Comparison of ENCODE assay signal across 8 cellular contexts in the genomic region with DNA sequence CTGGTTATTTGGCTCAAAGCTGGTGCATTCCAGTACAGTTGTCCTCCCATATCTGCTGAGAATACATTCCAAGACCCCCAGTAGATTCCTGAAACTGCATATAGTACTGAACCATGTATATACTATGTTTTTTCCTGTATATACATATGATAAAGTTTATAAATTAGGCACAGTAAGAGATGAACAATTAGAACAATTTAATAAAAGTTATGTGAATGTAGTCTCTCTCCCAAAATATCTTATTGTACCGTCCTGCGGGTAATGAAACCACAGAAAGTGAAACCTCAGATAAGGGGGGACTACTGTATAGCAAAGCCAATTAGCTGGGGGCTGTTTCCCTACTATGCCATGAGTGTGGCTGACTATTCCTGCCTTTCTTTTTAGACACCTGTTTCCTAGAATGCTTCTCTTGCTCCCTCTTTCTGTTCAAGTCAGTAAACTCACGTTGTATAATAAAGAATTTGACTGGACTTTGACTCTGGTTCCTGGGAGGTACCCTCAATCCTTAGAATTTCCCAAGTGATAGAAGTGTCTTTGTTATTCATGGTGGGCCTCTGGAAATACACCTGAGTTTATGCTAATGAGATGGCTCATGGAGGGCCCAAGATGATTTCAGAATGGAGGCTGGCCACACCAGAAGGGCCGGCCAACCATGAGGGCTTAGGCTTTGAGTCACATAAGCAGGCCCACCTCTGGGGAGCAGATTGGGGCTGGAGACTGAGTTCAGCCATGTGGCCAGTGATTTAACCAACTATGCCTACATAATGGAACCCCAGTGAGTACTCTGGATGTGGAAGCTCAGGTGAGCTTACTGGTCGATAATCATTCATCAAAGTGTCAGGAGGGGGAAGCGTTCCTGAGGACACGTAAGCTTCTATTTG. TPM values are rescaled to one million over a fixed set of nuclear protein-coding genes. Genes with fewer than 3 reads are reported as not detected.
DNase-seq lines count a peak whose midpoint lies in the region; ATAC-seq, FAIRE-seq and TF ChIP-seq lines count a peak whose summit lies in the region.

No MANE protein-coding gene starts in this region.

- H3K36me3 Mint-ChIP-seq in activated CD4-positive, alpha-beta T cell treated with anti-CD3 and anti-CD28 coated beads, Interleukin-2, amount 10 ng/mL, durations not matched to agents 24 days and 14 days (ENCODE audit: low read depth), result peaks cover 9% of the 10 kb centered on the region
- peaks cover 6% of the 10 kb centered on the region for H3K36me3 Mint-ChIP-seq in T-helper 17 cell (ENCODE audit: low read depth)

- peak overlapping the region; percentile 98 for H3K27ac Mint-ChIP-seq in activated CD4-positive, alpha-beta T cell treated with anti-CD3 and anti-CD28 coated beads, Interleukin-2, amount 10 ng/mL, durations not matched to agents 24 days and 14 days
- H3K27ac Mint-ChIP-seq in T-helper 17 cell, result peak overlapping the region; percentile 92

- intact Hi-C loops in activated CD4-positive, alpha-beta T cell treated with anti-CD3 and anti-CD28 coated beads, Interleukin-2, amount 10 ng/mL, durations not matched to agents 24 days and 14 days (cut with micrococcal nuclease), result loop anchor here (1.0 to 10.0 kb wide), 9 partner anchors 18 to 750 kb away; a partner anchor contains a TSS

- no peaks in the 10 kb centered on the region for H3K36me3 ChIP-seq in small intestine (ENCODE audit: control insufficient read depth in 2 of 2, insufficient read depth in 2 of 2, low read length in 2 of 2)

- H3K4me1 ChIP-seq in small intestine (ENCODE audit: control insufficient read depth in 2 of 2, insufficient read depth in 1 of 2, low read depth in 1 of 2, low read length in 1 of 2), result peaks cover 2 to 5% of the 10 kb centered on the region in 2 donors

- no peak for FAIRE-seq in small intestine (lab: Jason Lieb, UNC)

- no peaks in the 10 kb centered on the region for H3K27me3 Mint-ChIP-seq in activated CD4-positive, alpha-beta T cell treated with anti-CD3 and anti-CD28 coated beads, Interleukin-2, amount 10 ng/mL, durations not matched to agents 24 days and 14 days
- H3K27me3 Mint-ChIP-seq in T-helper 17 cell, result no peaks in the 10 kb centered on the region

- peak overlapping the region; percentile 51 for H3K4me3 ChIP-seq in fibroblast of the aortic adventitia (ENCODE audit: low read depth, low read length)
- peak overlapping the region in 1 of 2 donors; percentile 98 for H3K4me3 ChIP-seq in small intestine (ENCODE audit: low read depth in 1 of 2, low read length in 2 of 2)

- peak overlapping the region; percentile 84 to 93 for H3K27ac ChIP-seq in small intestine (ENCODE audit: low read depth in 1 of 2, low read length in 1 of 2)

- H3K9me3 ChIP-seq in T-helper 17 cell (ENCODE audit: control insufficient read depth, low read length, poor library complexity, severe bottlenecking) (no peaks in the 10 kb centered on the region), small intestine (ENCODE audit: control insufficient read depth, low read depth) (no peaks in the 10 kb centered on the region)

- ATAC-seq in T-helper 17 cell, result no peak
- ATAC-seq in GM21723 (IDR thresholded peaks at IDR 0.05; ENCODE audit: unreplicated experiment), result no peak
- no peak for ATAC-seq in HG02798 (IDR thresholded peaks at IDR 0.05; ENCODE audit: poor library complexity, unreplicated experiment)

- peaks cover 23% of the 10 kb centered on the region for H3K4me1 Mint-ChIP-seq in activated CD4-positive, alpha-beta T cell treated with anti-CD3 and anti-CD28 coated beads, Interleukin-2, amount 10 ng/mL, durations not matched to agents 24 days and 14 days
- peaks cover 18% of the 10 kb centered on the region for H3K4me1 Mint-ChIP-seq in T-helper 17 cell

- H3K9me3 Mint-ChIP-seq in activated CD4-positive, alpha-beta T cell treated with anti-CD3 and anti-CD28 coated beads, Interleukin-2, amount 10 ng/mL, durations not matched to agents 24 days and 14 days, result no peaks in the 10 kb centered on the region

- DNase-seq in activated CD4-positive, alpha-beta T cell treated with anti-CD3 and anti-CD28 coated beads, Interleukin-2, amount 10 ng/mL, durations not matched to agents 24 days and 14 days, result peak; percentile 62
- DNase-seq in activated CD4-positive, alpha-beta T cell treated with anti-CD3 and anti-CD28 coated beads, Interleukin-2, amount 50 U/mL, for 1 hour, result no peak
- DNase-seq in T-helper 17 cell, result no peak
- DNase-seq in fibroblast of the aortic adventitia (ENCODE audit: low read depth), result no peak
- peak; percentile 42 for DNase-seq in small intestine
- no peak for DNase-seq in mesenteric fat pad (ENCODE audit: low spot score)

- H3K27me3 ChIP-seq in small intestine (ENCODE audit: control insufficient read depth in 2 of 2, insufficient read depth in 2 of 2, low read length in 2 of 2), result no peaks in the 10 kb centered on the region

- TF ChIP-seq CTCF in fibroblast of the aortic adventitia (IDR thresholded peaks at IDR 0.05; ENCODE audit: insufficient read depth, low read length), result no peak

- H3K4me3 Mint-ChIP-seq in activated CD4-positive, alpha-beta T cell treated with anti-CD3 and anti-CD28 coated beads, Interleukin-2, amount 10 ng/mL, durations not matched to agents 24 days and 14 days, result peak overlapping the region; percentile 97
- H3K4me3 Mint-ChIP-seq in T-helper 17 cell, result peak overlapping the region; percentile 95

- WGBS in small intestine, 3 donors, result 54 to 62% (median 57%) methylated on average over 7 of the region's 7 CpGs

RNA-seq across cellular contexts. Expression of a gene that starts 0.7 kb away (rescaled TPM):
- total RNA-seq in activated CD4-positive, alpha-beta T cell treated with anti-CD3 and anti-CD28 coated beads, Interleukin-2, amount 10 ng/mL, durations not matched to agents 24 days and 14 days, result 15.7 and 19.6 TPM in 2 replicates
- total RNA-seq in T-helper 17 cell (10 to 100 TPM; 10.8 to 11.7 TPM), fibroblast of the aortic adventitia (ENCODE audit: low replicate concordance) (5.7 and 23.0 TPM in 2 replicates), mesenteric fat pad (10.2 TPM)
- polyA plus RNA-seq in small intestine, result 10 to 100 TPM in 1 of 3 donors, 1 to 10 TPM in 2; 3.2 to 11.9 (median 5.1) TPM

RNA-seq across cellular contexts. Expression of a gene that starts 37.5 kb away (rescaled TPM):
- 93.6 and 95.9 TPM in 2 replicates for total RNA-seq in activated CD4-positive, alpha-beta T cell treated with anti-CD3 and anti-CD28 coated beads, Interleukin-2, amount 10 ng/mL, durations not matched to agents 24 days and 14 days
- total RNA-seq in T-helper 17 cell (10 to 100 TPM; 11.7 to 15.5 TPM), fibroblast of the aortic adventitia (ENCODE audit: low replicate concordance) (10.1 and 66.1 TPM in 2 replicates), mesenteric fat pad (12.7 TPM)
- polyA plus RNA-seq in small intestine, result 10 to 100 TPM; 14.3 to 36.3 (median 16.8) TPM

Comparison
In these comparisons a context has a peak if more than half of its experiments do, and no peak if none do; other contexts are left out.
1. DNase-seq: peak in activated CD4-positive, alpha-beta T cell treated with anti-CD3 and anti-CD28 coated beads, Interleukin-2, amount 10 ng/mL, durations not matched to agents 24 days and 14 days (single experiment) and small intestine (single experiment); none in activated CD4-positive, alpha-beta T cell treated with anti-CD3 and anti-CD28 coated beads, Interleukin-2, amount 50 U/mL, for 1 hour (single experiment), T-helper 17 cell (0 of 3), fibroblast of the aortic adventitia (single experiment) and mesenteric fat pad (single experiment).